1 cellular context compared by ENCODE assay signal in the genomic region with DNA sequence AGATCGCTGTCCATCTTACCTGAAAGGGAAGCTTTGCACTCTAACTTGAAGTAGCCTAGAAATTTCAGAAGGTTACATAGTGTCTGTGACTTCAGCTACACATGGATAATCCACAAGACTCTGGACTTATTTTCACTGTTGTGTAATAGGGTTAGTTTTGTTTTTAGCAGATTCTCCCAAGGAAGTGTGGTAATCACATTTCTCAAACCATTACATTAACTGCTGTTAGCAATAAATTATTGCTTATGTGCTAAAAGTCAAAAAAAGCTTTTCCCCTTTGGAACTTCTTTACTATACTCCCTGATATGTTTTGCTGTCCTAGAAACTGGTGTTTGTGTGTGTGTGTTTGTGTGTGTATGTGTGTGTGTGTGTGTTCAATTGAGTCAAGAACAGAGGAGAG.
TF ChIP-seq lines count a peak whose summit lies in the region.

No MANE protein-coding gene starts in this region.

TF ChIP-seq in GM23338, 12 proteins besides CTCF, POLR2A, EP300 and RAD21 (continued from another document):
- no peak for TF ChIP-seq ZNF462 (CRISPR knock-in tag; IDR thresholded peaks at IDR 0.05)
- no peak for TF ChIP-seq CREB1 (CRISPR knock-in tag; IDR thresholded peaks at IDR 0.05; ENCODE audit: low read depth)
- no peak for TF ChIP-seq STAT1 (IDR thresholded peaks at IDR 0.05; ENCODE audit: unreplicated experiment)
- TF ChIP-seq EZH2phosphoT487 (IDR thresholded peaks at IDR 0.05; ENCODE audit: unreplicated experiment): no peak
- TF ChIP-seq ZNF114 (CRISPR knock-in tag; IDR thresholded peaks at IDR 0.05): no peak
